In the genomic region with DNA sequence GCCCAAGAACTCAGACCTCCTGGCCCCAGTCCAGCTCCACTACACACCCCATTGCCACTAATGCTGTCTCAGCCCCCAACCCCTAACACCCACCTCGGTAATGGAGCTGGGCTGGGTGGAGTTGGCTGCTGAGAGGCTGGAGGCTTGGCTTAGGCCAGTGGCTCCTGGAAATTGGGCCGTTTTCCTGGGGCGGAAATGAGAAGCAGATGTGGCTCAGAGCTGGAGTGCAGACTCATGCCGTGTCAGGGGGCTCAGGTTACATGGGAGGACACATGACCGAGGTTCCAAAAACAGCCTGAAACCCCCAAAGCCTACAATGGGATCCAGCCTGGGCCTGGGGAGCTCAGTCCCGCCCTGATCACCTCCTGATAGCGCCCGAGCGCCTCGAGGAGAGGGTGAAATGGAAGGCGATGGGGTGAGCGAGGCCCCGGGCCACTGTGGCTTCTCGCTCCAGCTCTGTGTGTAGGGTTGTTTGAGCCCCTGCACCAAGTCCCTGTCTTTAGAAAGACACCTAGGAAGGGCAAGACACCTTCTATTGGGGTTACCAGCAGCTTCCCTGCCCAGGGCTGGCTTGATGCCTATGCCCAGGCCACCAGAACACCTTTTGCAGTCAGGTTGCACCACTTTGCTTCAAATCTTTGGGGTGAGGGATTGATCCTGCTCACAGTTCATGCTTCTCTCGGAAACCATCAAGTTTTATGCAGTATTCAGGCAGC, we compare ENCODE assay signal across 11 cellular contexts.
A peak's percentile ranks its signal among the peaks of the same experiment; 100 is the strongest.
DNase-seq lines count a peak whose midpoint lies in the region; ATAC-seq and TF ChIP-seq lines count a peak whose summit lies in the region.
"Had no signal": no experiment of that assay in that cellular context is flagged by ENCODE, and none has a peak within 500 bp of the region (broad histone marks: within the 10 kb centered on the region; RNA-seq: fewer than 3 reads in every experiment).

No MANE protein-coding gene starts in this region.

- H3K9me3 Mint-ChIP-seq in mesothelial cell of epicardium (no peaks in the 10 kb centered on the region), type B pancreatic cell (peaks cover 5% of the 10 kb centered on the region)

- H3K27me3 Mint-ChIP-seq in mesothelial cell of epicardium (ENCODE audit: low read depth) (no peaks in the 10 kb centered on the region), type B pancreatic cell (no peaks in the 10 kb centered on the region)
- H3K27me3 Mint-ChIP-seq: progenitor cell of endocrine pancreas had no signal

- peak overlapping the region; percentile 56 for H3K27ac Mint-ChIP-seq in mesothelial cell of epicardium
- H3K27ac Mint-ChIP-seq in type B pancreatic cell = peak overlapping the region; percentile 34
- H3K27ac Mint-ChIP-seq: progenitor cell of endocrine pancreas had no signal

- peaks cover 26% of the 10 kb centered on the region for H3K4me1 Mint-ChIP-seq in mesothelial cell of epicardium
- peaks cover 47% of the 10 kb centered on the region for H3K4me1 Mint-ChIP-seq in type B pancreatic cell (ENCODE audit: unreplicated experiment)

- DNase-seq in HS-27A (ENCODE audit: low read depth) (peak; percentile 79), brain pericyte (ENCODE audit: low read depth, low spot score) (peak; percentile 63), mesothelial cell of epicardium (ENCODE audit: low spot score in 2 of 2, unreplicated experiment in 2 of 2) (peak in 1 of 2 experiments; percentile 61), type B pancreatic cell (ENCODE audit: extremely low spot score, unreplicated experiment) (no peak), midbrain (lab: John Stamatoyannopoulos, UW) (no peak), HT-29 (ENCODE audit: low spot score) (no peak)
- DNase-seq: activated T-cell treated with anti-CD3 and anti-CD28 coated beads, Interleukin-2, amount 50 U/mL, for 48 hours; KG1; stimulated activated naive CD4-positive, alpha-beta T cell had no signal

- no peak for ATAC-seq in esophagus mucosa

- TF ChIP-seq CTCF in mesothelial cell of epicardium (IDR thresholded peaks at IDR 0.05; ENCODE audit: unreplicated experiment) (no peak), type B pancreatic cell (conservative IDR thresholded peaks at IDR 0.05) (no peak)

- H3K36me3 Mint-ChIP-seq in mesothelial cell of epicardium (no peaks in the 10 kb centered on the region), type B pancreatic cell (no peaks in the 10 kb centered on the region)

- H3K4me3 Mint-ChIP-seq in mesothelial cell of epicardium = no peak overlapping the region
- H3K4me3 Mint-ChIP-seq in type B pancreatic cell = no peak overlapping the region

Comparison
In these comparisons a context has a peak if more than half of its experiments do, and no peak if none do; other contexts are left out.
1. DNase-seq: peak in HS-27A (single experiment) and brain pericyte (single experiment); none in type B pancreatic cell (single experiment), midbrain (single experiment) and HT-29 (single experiment).